10 cellular contexts compared by ENCODE assay signal in the genomic region with DNA sequence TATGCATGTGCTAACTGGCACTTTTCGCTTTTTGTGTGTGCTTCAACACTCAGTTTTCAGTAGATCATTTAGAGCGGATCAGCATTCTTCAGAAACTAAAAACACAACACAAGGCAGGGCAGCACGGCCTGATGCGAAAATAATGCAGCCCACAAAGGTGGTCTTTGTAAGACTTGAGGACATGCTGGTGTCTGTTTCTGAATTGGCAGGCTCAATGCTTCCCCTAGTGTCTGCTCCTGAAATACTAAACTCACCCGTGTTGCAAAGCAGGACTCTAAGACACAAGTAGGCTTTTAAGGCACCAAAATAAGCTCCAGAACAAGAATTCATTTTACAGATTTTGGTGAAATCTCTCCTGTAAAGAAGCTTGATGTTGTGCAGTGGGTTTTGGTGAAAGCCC.
DNase-seq lines count a peak whose midpoint lies in the region; ATAC-seq and TF ChIP-seq lines count a peak whose summit lies in the region.
"Had no signal": no experiment of that assay in that cellular context is flagged by ENCODE, and none has a peak within 500 bp of the region (broad histone marks: within the 10 kb centered on the region; RNA-seq: fewer than 3 reads in every experiment).

No MANE protein-coding gene starts in this region.

- no peak overlapping the region for H3K4me3 ChIP-seq in NB4 (ENCODE audit: low read depth, low read length)
- H3K4me3 ChIP-seq in epithelial cell of proximal tubule (ENCODE audit: low read depth, low read length), result no peak overlapping the region
- H3K4me3 ChIP-seq in psoas muscle, result no peak overlapping the region
- H3K4me3 ChIP-seq: BLaER1 treated with 17β-estradiol and CSF1 and Interleukin-3, amounts not matched to agents 10 nM and 100 nM had no signal

- no peak overlapping the region for H3K27ac ChIP-seq in psoas muscle
- H3K27ac ChIP-seq: BLaER1 treated with 17β-estradiol and CSF1 and Interleukin-3, amounts not matched to agents 10 nM and 100 nM had no signal

- no peaks in the 10 kb centered on the region for H3K36me3 ChIP-seq in psoas muscle (ENCODE audit: insufficient read depth in 1 of 2, low read depth in 1 of 2)
- H3K36me3 ChIP-seq: BLaER1 treated with 17β-estradiol and CSF1 and Interleukin-3, amounts not matched to agents 10 nM and 100 nM had no signal

- peak; percentile 54 for TF ChIP-seq CTCF in NB4 (IDR thresholded peaks at IDR 0.05; ENCODE audit: low read depth, low read length)
- peak; percentile 60 for TF ChIP-seq CTCF in epithelial cell of proximal tubule (conservative IDR thresholded peaks at IDR 0.05; ENCODE audit: low read depth, low read length)
- peak; percentile 16 for TF ChIP-seq CTCF in psoas muscle (IDR thresholded peaks at IDR 0.05)

- H3K4me1 ChIP-seq in psoas muscle, result no peaks in the 10 kb centered on the region
- H3K4me1 ChIP-seq: BLaER1 treated with 17β-estradiol and CSF1 and Interleukin-3, amounts not matched to agents 10 nM and 100 nM had no signal

- no peaks in the 10 kb centered on the region for H3K27me3 ChIP-seq in psoas muscle (ENCODE audit: insufficient read depth in 3 of 3, low read length in 2 of 3)
- H3K27me3 ChIP-seq: BLaER1 treated with 17β-estradiol and CSF1 and Interleukin-3, amounts not matched to agents 10 nM and 100 nM had no signal

- TF ChIP-seq POLR2A in NB4 (IDR thresholded peaks at IDR 0.05; ENCODE audit: extremely low read depth, insufficient read length) (no peak), GM18505 (IDR thresholded peaks at IDR 0.05; ENCODE audit: borderline replicate concordance, extremely low read depth, insufficient read depth, insufficient read length) (no peak)

- no peak for ATAC-seq in psoas muscle
- ATAC-seq in GM18505 (IDR thresholded peaks at IDR 0.05; ENCODE audit: unreplicated experiment), result no peak
- no peak for ATAC-seq in HG02798 (IDR thresholded peaks at IDR 0.05; ENCODE audit: poor library complexity, unreplicated experiment)
- ATAC-seq in GM21447 (IDR thresholded peaks at IDR 0.05; ENCODE audit: unreplicated experiment), result no peak

- WGBS in psoas muscle, 3 donors, result 46 to 52% (median 48%) methylated on average over 5 of the region's 5 CpGs

- peak; percentile 0 for DNase-seq in NCI-H345 (lab: John Stamatoyannopoulos, UW)
- no peak for DNase-seq in NCI-H345 treated with DMSO at 0.1 percent for 48 hours (lab: John Stamatoyannopoulos, UW; ENCODE audit: unreplicated experiment)
- peak; percentile 37 for DNase-seq in NB4 (ENCODE audit: low read depth)
- DNase-seq in epithelial cell of proximal tubule (ENCODE audit: low read depth), result no peak
- DNase-seq in psoas muscle, result no peak
- DNase-seq: activated T-cell treated with anti-CD3 and anti-CD28 coated beads, Interleukin-2, amount 50 U/mL, for 1 hour had no signal

- no peaks in the 10 kb centered on the region for H3K9me3 ChIP-seq in psoas muscle
- H3K9me3 ChIP-seq: BLaER1 treated with 17β-estradiol and CSF1 and Interleukin-3, amounts not matched to agents 10 nM and 100 nM had no signal

- intact Hi-C loops in psoas muscle (cut with DNase I), result no loop called here

Comparison
In these comparisons a context has a peak if more than half of its experiments do, and no peak if none do; other contexts are left out.
1. DNase-seq: peak in NCI-H345 (single experiment) and NB4 (single experiment); none in NCI-H345 treated with DMSO at 0.1 percent for 48 hours (single experiment), epithelial cell of proximal tubule (single experiment) and psoas muscle (0 of 2).
2. Peak in every context shown above with its lines, with median percentiles within 50 percentile points of each other: CTCF ChIP-seq.